ENCODE assay signal across 26 cellular contexts in genomic region chr5:13659391-13659790, GRCh38.
DNase-seq lines count a peak whose midpoint lies in the region; ATAC-seq, FAIRE-seq and TF ChIP-seq lines count a peak whose summit lies in the region.
"Had no signal": no experiment of that assay in that cellular context is flagged by ENCODE, and none has a peak within 500 bp of the region (broad histone marks: within the 10 kb centered on the region; RNA-seq: fewer than 3 reads in every experiment).

No MANE protein-coding gene starts in this region.

- no peaks in the 10 kb centered on the region; the same call in 1 of the 2 replicates for H3K27me3 ChIP-seq in H9 (ENCODE audit: insufficient read depth, low read length)
- H3K27me3 ChIP-seq: ascending aorta, colonic mucosa, Peyer's patch had no signal

- H3K27ac Mint-ChIP-seq in H9, result no peak overlapping the region
- H3K27ac Mint-ChIP-seq: activated CD4-positive, alpha-beta T cell treated with anti-CD3 and anti-CD28 coated beads, Interleukin-2, amount 10 ng/mL, durations not matched to agents 7 days and 5 days; activated CD8-positive, alpha-beta memory T cell treated with anti-CD3 and anti-CD28 coated beads, Interleukin-2, amount 10 ng/mL, durations not matched to agents 7 days and 5 days; activated naive CD4-positive, alpha-beta T cell treated with anti-CD3 and anti-CD28 coated beads, Interleukin-2, amount 50 U/mL, for 72 hours; activated T-helper 1 cell treated with anti-CD3 and anti-CD28 coated beads, Interleukin-12 subunit alpha, Interleukin-12 subunit beta, Interleukin-2, Interleukin-4 antibody, amounts not matched to agents 30 ng/mL and 10 ng/mL and 1 ng/mL, durations not matched to agents 14 hours and 24 hours and 36 hours; natural killer cell had no signal

- H3K4me1 Mint-ChIP-seq in H9, result 0 out of 4 replicates have a peak, but pooled peaks cover 0 to 5% of the 10 kb centered on the region in 2 experiments
- H3K4me1 Mint-ChIP-seq: activated CD4-positive, alpha-beta T cell treated with anti-CD3 and anti-CD28 coated beads, Interleukin-2, amount 10 ng/mL, durations not matched to agents 7 days and 5 days; activated CD8-positive, alpha-beta memory T cell treated with anti-CD3 and anti-CD28 coated beads, Interleukin-2, amount 10 ng/mL, durations not matched to agents 7 days and 5 days; natural killer cell had no signal

- peak; percentile 10 for DNase-seq in AG08395 (ENCODE audit: low spot score)
- DNase-seq in H9, result no peak
- peak; percentile 32 for DNase-seq in astrocyte of the spinal cord (ENCODE audit: low read depth, low spot score)
- peak; percentile 16 for DNase-seq in glomerular visceral epithelial cell (ENCODE audit: extremely low spot score)
- DNase-seq in GM12892 (ENCODE audit: insufficient read length), result no peak
- no peak for DNase-seq in ACHN
- DNase-seq: activated CD4-positive, alpha-beta T cell treated with anti-CD3 and anti-CD28 coated beads, Interleukin-2, amount 10 ng/mL, durations not matched to agents 7 days and 5 days; activated CD8-positive, alpha-beta memory T cell treated with anti-CD3 and anti-CD28 coated beads, Interleukin-2, amount 10 ng/mL, durations not matched to agents 7 days and 5 days; colonic mucosa; GF-D8; head of caudate nucleus; Karpas-422; natural killer cell; NCI-H1092; NCI-H2029 treated with DMSO at 0.1 percent for 48 hours; NK-92 treated with Interleukin-12 subunit alpha and Interleukin-12 subunit beta, amount 100 ng/mL, for 24 hours; Peyer's patch; right cardiac atrium had no signal

- no peaks in the 10 kb centered on the region; the same call in 1 of the 2 replicates for H3K27me3 Mint-ChIP-seq in H9 (ENCODE audit: low read depth)
- H3K27me3 Mint-ChIP-seq: activated CD4-positive, alpha-beta T cell treated with anti-CD3 and anti-CD28 coated beads, Interleukin-2, amount 10 ng/mL, durations not matched to agents 7 days and 5 days; activated CD8-positive, alpha-beta memory T cell treated with anti-CD3 and anti-CD28 coated beads, Interleukin-2, amount 10 ng/mL, durations not matched to agents 7 days and 5 days had no signal

- no peak overlapping the region for H3K14ac ChIP-seq in H9 (ENCODE audit: insufficient read depth, low read length)

- H2BK20ac ChIP-seq in H9 (ENCODE audit: low read depth, low read length, poor library complexity, severe bottlenecking), result no peak overlapping the region

- H2AK5ac ChIP-seq in H9 (ENCODE audit: insufficient read length, low read length), result no peak overlapping the region

- H3K9me3 Mint-ChIP-seq in H9, result no peaks in the 10 kb centered on the region

- no peak overlapping the region for H3K56ac ChIP-seq in H9 (ENCODE audit: insufficient read length, low read depth, low read length)

- H2BK120ac ChIP-seq in H9 (ENCODE audit: low read depth, low read length, poor library complexity, severe bottlenecking), result no peak overlapping the region

- no peak overlapping the region for H3K4me2 ChIP-seq in H9 (ENCODE audit: insufficient read depth, insufficient read length, low read length)

- H3K27ac ChIP-seq in H9 (ENCODE audit: insufficient read length, low read depth, low read length), result no peak overlapping the region
- H3K27ac ChIP-seq: ascending aorta, C4-2B, colonic mucosa, Peyer's patch, VCaP had no signal

- H4K5ac ChIP-seq in H9 (ENCODE audit: insufficient read length, low read depth, low read length), result no peak overlapping the region

- H3K23me2 ChIP-seq in H9 (ENCODE audit: insufficient read length, low read depth, low read length, poor library complexity, severe bottlenecking), result no peaks in the 10 kb centered on the region

- no peak for ATAC-seq in GM18505 (IDR thresholded peaks at IDR 0.05; ENCODE audit: unreplicated experiment)
- ATAC-seq in HG02840 (IDR thresholded peaks at IDR 0.05; ENCODE audit: low FRiP score, unreplicated experiment), result no peak
- ATAC-seq: activated CD8-positive, alpha-beta memory T cell treated with anti-CD3 and anti-CD28 coated beads, Interleukin-2, amount 10 ng/mL, durations not matched to agents 7 days and 5 days; activated naive CD4-positive, alpha-beta T cell treated with anti-CD3 and anti-CD28 coated beads, Interleukin-2, amount 50 U/mL, for 72 hours; natural killer cell; right cardiac atrium had no signal

- no peak overlapping the region for H2BK12ac ChIP-seq in H9 (ENCODE audit: insufficient read length, low read depth, low read length)

- no peaks in the 10 kb centered on the region for H3K79me2 ChIP-seq in H9 (ENCODE audit: insufficient read depth, low read length)

- no peak overlapping the region for H3T11ph ChIP-seq in H9 (ENCODE audit: low read length)

- H4K20me1 ChIP-seq in H9 (ENCODE audit: control insufficient read depth, insufficient read depth, insufficient read length), result no peaks in the 10 kb centered on the region

- no peak overlapping the region for H3K4me3 ChIP-seq in astrocyte of the spinal cord (ENCODE audit: low read depth, low read length)
- H3K4me3 ChIP-seq: ascending aorta, colonic mucosa, Peyer's patch had no signal

- TF ChIP-seq CTCF in H9 (conservative IDR thresholded peaks at IDR 0.05) (no peak), astrocyte of the spinal cord (IDR thresholded peaks at IDR 0.05; ENCODE audit: low read depth, low read length) (no peak)

- no peak overlapping the region for H4K91ac ChIP-seq in H9 (ENCODE audit: insufficient read length, low read depth, low read length)

- no peak overlapping the region for H3K23ac ChIP-seq in H9 (ENCODE audit: insufficient read length, low read depth, low read length)

- no peak overlapping the region for H2BK5ac ChIP-seq in H9 (ENCODE audit: insufficient read length, low read length)

- H3K18ac ChIP-seq in H9 (ENCODE audit: insufficient read length, low read depth, low read length), result no peak overlapping the region

- no peak overlapping the region for H3K9ac ChIP-seq in H9 (ENCODE audit: extremely low read depth, insufficient read length, low read length)

- FAIRE-seq in GM12892 (lab: Jason Lieb, UNC), result no peak
- FAIRE-seq: D721Med had no signal

- H4K8ac ChIP-seq in H9 (replicated peaks; ENCODE audit: insufficient read length, low read depth, low read length), result no peak overlapping the region

- no CpG with 5 or more reads among the region's 3 CpGs for WGBS in H9 (ENCODE audit: extremely low coverage, insufficient read length, low lambda C conversion rate)

- H3K9me3 ChIP-seq in H9 (ENCODE audit: control insufficient read depth, low read depth, low read length), result no peaks in the 10 kb centered on the region
- H3K9me3 ChIP-seq: ascending aorta, colonic mucosa, Peyer's patch had no signal

- no peaks in the 10 kb centered on the region for H3K36me3 Mint-ChIP-seq in H9 (ENCODE audit: insufficient read depth in 1 of 3, low read depth in 3 of 3)
- H3K36me3 Mint-ChIP-seq: activated CD8-positive, alpha-beta memory T cell treated with anti-CD3 and anti-CD28 coated beads, Interleukin-2, amount 10 ng/mL, durations not matched to agents 7 days and 5 days; activated naive CD4-positive, alpha-beta T cell treated with anti-CD3 and anti-CD28 coated beads, Interleukin-2, amount 50 U/mL, for 72 hours; natural killer cell had no signal

- H3K79me1 ChIP-seq in H9 (ENCODE audit: insufficient read depth, low read depth, low read length, poor library complexity, severe bottlenecking), result no peaks in the 10 kb centered on the region

- no peak overlapping the region for H3K4ac ChIP-seq in H9 (ENCODE audit: low read depth, low read length)

- in situ Hi-C loops in astrocyte of the spinal cord (cut with HindIII; ENCODE audit: low sequenced_read_pairs), result no loop called here
- in situ Hi-C loops in ACHN (cut with HindIII; ENCODE audit: low pct_ligation_motif_present, low pct_unique_long_range_greater_than_20kb, low sequenced_read_pairs), result no loop called here

- H3K4me1 ChIP-seq in H9 (ENCODE audit: insufficient read depth, low read length), result no peaks in the 10 kb centered on the region
- H3K4me1 ChIP-seq: ascending aorta, colonic mucosa, Peyer's patch had no signal

- H2AFZ ChIP-seq in H9 (ENCODE audit: low read length), result peak overlapping the region; percentile 12

- TF ChIP-seq POLR2A in GM12892 (IDR thresholded peaks at IDR 0.05; ENCODE audit: low read depth, low read length) (no peak), GM18505 (IDR thresholded peaks at IDR 0.05; ENCODE audit: borderline replicate concordance, extremely low read depth, insufficient read depth, insufficient read length) (no peak)

- H2BK15ac ChIP-seq in H9 (ENCODE audit: low read depth, low read length), result no peak overlapping the region

- H3K4me3 Mint-ChIP-seq in H9, result no peak overlapping the region
- H3K4me3 Mint-ChIP-seq: activated CD4-positive, alpha-beta T cell treated with anti-CD3 and anti-CD28 coated beads, Interleukin-2, amount 10 ng/mL, durations not matched to agents 7 days and 5 days; activated CD8-positive, alpha-beta memory T cell treated with anti-CD3 and anti-CD28 coated beads, Interleukin-2, amount 10 ng/mL, durations not matched to agents 7 days and 5 days; activated T-helper 1 cell treated with anti-CD3 and anti-CD28 coated beads, Interleukin-12 subunit alpha, Interleukin-12 subunit beta, Interleukin-2, Interleukin-4 antibody, amounts not matched to agents 30 ng/mL and 10 ng/mL and 1 ng/mL, durations not matched to agents 14 hours and 24 hours and 36 hours; natural killer cell had no signal

Comparison
In these comparisons a context has a peak if more than half of its experiments do, and no peak if none do; other contexts are left out.
1. DNase-seq: peak in AG08395 (single experiment), astrocyte of the spinal cord (single experiment) and glomerular visceral epithelial cell (single experiment); none in H9 (single experiment), GM12892 (single experiment) and ACHN (single experiment).